In genomic region chr1:95304803-95305202, GRCh38 we compare ENCODE assay signal across 20 cellular contexts.
A peak's percentile ranks its signal among the peaks of the same experiment; 100 is the strongest.
DNase-seq lines count a peak whose midpoint lies in the region; ATAC-seq, FAIRE-seq and TF ChIP-seq lines count a peak whose summit lies in the region.
"Had no signal": no experiment of that assay in that cellular context is flagged by ENCODE, and none has a peak within 500 bp of the region (broad histone marks: within the 10 kb centered on the region; RNA-seq: fewer than 3 reads in every experiment).

No MANE protein-coding gene starts in this region.

- POLR2A ChIA-PET in PC-3 (lab: Charles Lee; ENCODE audit: unreplicated experiment): no interaction called here

- peaks cover 19% of the 10 kb centered on the region for H3K27me3 ChIP-seq in PC-3 (ENCODE audit: low read length)
- peaks cover 2% of the 10 kb centered on the region for H3K27me3 ChIP-seq in bronchial epithelial cell (ENCODE audit: control insufficient read depth, insufficient read depth, low read length)
- peaks cover 19% of the 10 kb centered on the region for H3K27me3 ChIP-seq in foreskin keratinocyte
- peaks cover 15% of the 10 kb centered on the region for H3K27me3 ChIP-seq in WERI-Rb-1 (ENCODE audit: insufficient read depth, low read depth, severe bottlenecking)
- H3K27me3 ChIP-seq: BE2C had no signal

- ATAC-seq in PC-3: peak; percentile 59
- peak; percentile 77 for ATAC-seq in foreskin keratinocyte
- no peak for ATAC-seq in HG03521 (IDR thresholded peaks at IDR 0.05; ENCODE audit: unreplicated experiment)
- ATAC-seq in HG03571 (IDR thresholded peaks at IDR 0.05; ENCODE audit: unreplicated experiment): no peak
- ATAC-seq: A549 had no signal

- no peak overlapping the region for H3K27ac Mint-ChIP-seq in activated naive CD4-positive, alpha-beta T cell treated with anti-CD3 and anti-CD28 coated beads for 36 hours
- H3K27ac Mint-ChIP-seq: CD4-positive, alpha-beta memory T cell; H9 had no signal

- no peak overlapping the region for H3K9ac ChIP-seq in PC-3 (ENCODE audit: low read length)

- no peaks in the 10 kb centered on the region for H3K36me3 ChIP-seq in PC-3 (ENCODE audit: low read depth, low read length)
- H3K36me3 ChIP-seq in bronchial epithelial cell (ENCODE audit: control insufficient read depth, insufficient read depth, low read length): no peaks in the 10 kb centered on the region
- H3K36me3 ChIP-seq in WERI-Rb-1: no peaks in the 10 kb centered on the region
- H3K36me3 ChIP-seq: BE2C had no signal

- no peaks in the 10 kb centered on the region for H3F3A ChIP-seq in PC-3 (ENCODE audit: low read length, unreplicated experiment)

- H3K9me3 ChIP-seq in PC-3 (ENCODE audit: low read length) (no peaks in the 10 kb centered on the region), WERI-Rb-1 (ENCODE audit: severe bottlenecking) (no peaks in the 10 kb centered on the region)
- H3K9me3 ChIP-seq: A549, BE2C had no signal

- no peaks in the 10 kb centered on the region for H4K20me1 ChIP-seq in PC-3 (ENCODE audit: low read length)

- H3K27me3 Mint-ChIP-seq in activated naive CD4-positive, alpha-beta T cell treated with anti-CD3 and anti-CD28 coated beads for 36 hours (ENCODE audit: low read depth): peaks cover 14% of the 10 kb centered on the region

- no peaks in the 10 kb centered on the region for H3K9me2 ChIP-seq in PC-3 (replicated peaks; ENCODE audit: low read length)

- intact Hi-C loops in PC-3 (cut with micrococcal nuclease): no loop called here
- intact Hi-C loops in activated naive CD4-positive, alpha-beta T cell treated with anti-CD3 and anti-CD28 coated beads for 36 hours (cut with micrococcal nuclease): no loop called here

- no peak for TF ChIP-seq CTCF in PC-3 (conservative IDR thresholded peaks at IDR 0.05; ENCODE audit: low read depth, low read length)
- TF ChIP-seq CTCF in bronchial epithelial cell (IDR thresholded peaks at IDR 0.05; ENCODE audit: insufficient read depth, low read length, severe bottlenecking): no peak
- TF ChIP-seq CTCF in foreskin keratinocyte (conservative IDR thresholded peaks at IDR 0.05): no peak
- TF ChIP-seq CTCF in WERI-Rb-1 (IDR thresholded peaks at IDR 0.05; ENCODE audit: low read depth, low read length): no peak

- H3K4me1 ChIP-seq in PC-3 (ENCODE audit: insufficient read depth, low read length) (no peaks in the 10 kb centered on the region), foreskin keratinocyte (no peaks in the 10 kb centered on the region)
- H3K4me1 ChIP-seq: A549 had no signal

- no peak overlapping the region for H3K4me3 ChIP-seq in PC-3 (ENCODE audit: low read length)
- H3K4me3 ChIP-seq in bronchial epithelial cell (ENCODE audit: low read depth, low read length): no peak overlapping the region
- no peak overlapping the region for H3K4me3 ChIP-seq in WERI-Rb-1 (ENCODE audit: low read depth, low read length)
- H3K4me3 ChIP-seq: A549 had no signal

- no TSS peak for BruUV-seq in PC-3 (replicated peaks; lab: Mats Ljungman, UMichigan)

- H3K36me3 Mint-ChIP-seq in activated naive CD4-positive, alpha-beta T cell treated with anti-CD3 and anti-CD28 coated beads for 36 hours (ENCODE audit: low read depth): no peaks in the 10 kb centered on the region
- H3K36me3 Mint-ChIP-seq: CD4-positive, alpha-beta memory T cell had no signal

- H3K4me1 Mint-ChIP-seq in activated naive CD4-positive, alpha-beta T cell treated with anti-CD3 and anti-CD28 coated beads for 36 hours (ENCODE audit: low read depth): no peaks in the 10 kb centered on the region
- H3K4me1 Mint-ChIP-seq: CD4-positive, alpha-beta memory T cell had no signal

- H3K27ac ChIP-seq in PC-3 (ENCODE audit: low read length) (no peak overlapping the region), foreskin keratinocyte (no peak overlapping the region), WERI-Rb-1 (no peak overlapping the region)
- H3K27ac ChIP-seq: A549, C4-2B had no signal

- H2AFZ ChIP-seq in PC-3 (ENCODE audit: low read length): no peak overlapping the region

- CTCF ChIA-PET in PC-3 (lab: Charles Lee): no interaction called here
- CTCF ChIA-PET in activated naive CD4-positive, alpha-beta T cell treated with anti-CD3 and anti-CD28 coated beads for 36 hours (lab: Charles Lee): no interaction called here

- no peak overlapping the region for H3K4me3 Mint-ChIP-seq in activated naive CD4-positive, alpha-beta T cell treated with anti-CD3 and anti-CD28 coated beads for 36 hours
- H3K4me3 Mint-ChIP-seq: CD4-positive, alpha-beta memory T cell; H9 had no signal

- no peaks in the 10 kb centered on the region for H3K9me3 Mint-ChIP-seq in activated naive CD4-positive, alpha-beta T cell treated with anti-CD3 and anti-CD28 coated beads for 36 hours

- no peak overlapping the region for H3K4me2 ChIP-seq in PC-3 (ENCODE audit: low read length)
- H3K4me2 ChIP-seq: A549 had no signal

- H3K79me2 ChIP-seq in PC-3 (ENCODE audit: low read length): no peaks in the 10 kb centered on the region

- FAIRE-seq in bronchial epithelial cell (lab: Jason Lieb, UNC): no peak
- FAIRE-seq: A549, D721Med, G401.6, GM12891 had no signal

- DNase-seq in PC-3 (peak; percentile 46), bronchial epithelial cell (ENCODE audit: low read depth) (peak; percentile 57), foreskin keratinocyte (peak in 1 of 2 donors; percentile 23), WERI-Rb-1 (no peak)
- no peak for DNase-seq in activated naive CD4-positive, alpha-beta T cell treated with anti-CD3 and anti-CD28 coated beads for 36 hours
- DNase-seq: BE2C; CD4-positive, alpha-beta memory T cell; DMS153; DMS79 treated with DMSO at 0.1 percent for 48 hours; EL; GOT3; H9; IMR-90 had no signal

Comparison
In these comparisons a context has a peak if more than half of its experiments do, and no peak if none do; other contexts are left out.
1. ATAC-seq: peak in PC-3 (single experiment) and foreskin keratinocyte (single experiment); none in HG03521 (single experiment) and HG03571 (single experiment).
2. DNase-seq: peak in PC-3 (single experiment) and bronchial epithelial cell (single experiment); none in activated naive CD4-positive, alpha-beta T cell treated with anti-CD3 and anti-CD28 coated beads for 36 hours (single experiment) and WERI-Rb-1 (single experiment).